Comparison of ENCODE assay signal across 29 cellular contexts in genomic region chr3:149990423-149990953, GRCh38.
"Had no signal": no experiment of that assay in that cellular context is flagged by ENCODE, and none has a peak within 500 bp of the region (broad histone marks: within the 10 kb centered on the region; RNA-seq: fewer than 3 reads in every experiment).

No MANE protein-coding gene starts in this region.

- DNase-seq: activated CD4-positive, alpha-beta T cell treated with anti-CD3 and anti-CD28 coated beads for 48 hours; activated CD4-positive, alpha-beta T cell treated with anti-CD3 and anti-CD28 coated beads, Interleukin-2, amount 50 U/mL, for 48 hours; activated CD8-positive, alpha-beta memory T cell treated with anti-CD3 and anti-CD28 coated beads for 24 hours; activated effector memory CD4-positive, alpha-beta T cell treated with Interleukin-2 at 50 U/mL for 16 hours; activated naive CD4-positive, alpha-beta T cell treated with Interleukin-2 at 50 U/mL for 16 hours; adrenal gland; aorta; cerebellar nuclear complex; dorsolateral prefrontal cortex; effector memory CD4-positive, alpha-beta T cell; foreskin melanocyte; heart right ventricle; left ventricle myocardium inferior; mesendoderm; natural killer cell; retina; sigmoid colon; small intestine; stimulated activated CD4-positive, alpha-beta T cell treated with anti-CD3 and anti-CD28 coated beads, Interleukin-4, amount 100 ng/mL, for 4 hours; stimulated activated CD8-positive, alpha-beta memory T cell treated with anti-CD3 and anti-CD28 coated beads, Interleukin-4, amount 100 ng/mL, for 48 hours; stimulated activated naive CD8-positive, alpha-beta T cell treated with anti-CD3 and anti-CD28 coated beads, Interleukin-15, amount 100 ng/mL, for 72 hours; substantia nigra; thyroid gland had no signal

- FAIRE-seq: small intestine had no signal

- H3K36me3 ChIP-seq: adrenal gland, cardiac muscle cell, heart right ventricle, left ventricle myocardium inferior, sigmoid colon, thyroid gland had no signal

- ATAC-seq: activated CD4-positive, CD25-positive, alpha-beta regulatory T cell treated with anti-CD3 and anti-CD28 coated beads, Interleukin-2, amount 50 U/mL, for 24 hours; heart right ventricle; natural killer cell; stimulated activated memory B cell treated with anti-CD40 and anti-IgM and Interleukin-4, amounts not matched to agents 10 μg/mL and 1 μg/mL and 100 μg/mL, for 72 hours; stimulated activated naive CD8-positive, alpha-beta T cell treated with anti-CD3 and anti-CD28 coated beads, Interleukin-15, amount 100 ng/mL, for 72 hours had no signal

- H3K9me3 ChIP-seq: adrenal gland, thyroid gland had no signal

- H3K4me1 ChIP-seq: adrenal gland, left ventricle myocardium inferior, sigmoid colon, thyroid gland had no signal

- H3K4me3 ChIP-seq: adrenal gland, cardiac muscle cell, coronary artery, dorsolateral prefrontal cortex, heart right ventricle, left ventricle myocardium inferior, lung, sigmoid colon, thyroid gland had no signal

- H3K27me3 ChIP-seq: adrenal gland, cardiac muscle cell, dorsolateral prefrontal cortex, heart right ventricle, sigmoid colon, thyroid gland had no signal

- H3K27ac ChIP-seq: adrenal gland, cardiac muscle cell, dorsolateral prefrontal cortex, heart right ventricle, left ventricle myocardium inferior, sigmoid colon, thyroid gland, VCaP had no signal
